Comparison of ENCODE assay signal across 21 cellular contexts in the genomic region with DNA sequence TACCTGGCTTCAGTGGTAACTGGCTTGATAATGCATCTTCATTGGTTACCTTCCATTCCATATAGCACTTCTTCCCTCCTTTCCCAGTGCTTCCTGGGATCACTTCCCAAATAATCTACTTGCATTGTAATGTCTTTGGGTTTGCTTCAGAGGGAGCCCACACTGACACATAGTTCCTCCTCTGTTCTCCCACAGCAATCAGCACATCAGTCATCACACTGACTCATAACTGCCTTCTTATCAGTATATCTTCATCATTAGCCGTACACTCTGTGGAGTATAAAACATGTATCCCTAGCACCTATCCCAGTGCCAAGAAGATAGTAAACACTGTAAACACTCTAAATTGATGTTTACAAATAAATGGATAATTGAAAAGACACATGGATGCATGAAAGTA.
"Had no signal": no experiment of that assay in that cellular context is flagged by ENCODE, and none has a peak within 500 bp of the region (broad histone marks: within the 10 kb centered on the region; RNA-seq: fewer than 3 reads in every experiment).

No MANE protein-coding gene starts in this region.

- H3K4me1 ChIP-seq: ascending aorta, breast epithelium, esophagus squamous epithelium, left ventricle myocardium inferior, right atrium auricular region, tibial nerve had no signal

- H3K4me1 Mint-ChIP-seq: activated CD4-positive, alpha-beta T cell treated with anti-CD3 and anti-CD28 coated beads, Interleukin-2, amount 10 ng/mL, durations not matched to agents 7 days and 5 days; activated naive CD4-positive, alpha-beta T cell treated with anti-CD3 and anti-CD28 coated beads, Interleukin-2, amount 10 ng/mL, durations not matched to agents 7 days and 5 days; nephron progenitor cell had no signal

- DNase-seq: activated CD4-positive, alpha-beta T cell treated with anti-CD3 and anti-CD28 coated beads, Interleukin-2, amount 10 ng/mL, durations not matched to agents 7 days and 5 days; activated CD8-positive, alpha-beta T cell treated with anti-CD3 and anti-CD28 coated beads, Interleukin-2, amount 10 ng/mL, durations not matched to agents 7 days and 5 days; activated naive CD4-positive, alpha-beta T cell treated with anti-CD3 and anti-CD28 coated beads, Interleukin-2, amount 10 ng/mL, durations not matched to agents 7 days and 5 days; activated T-cell treated with anti-CD3 and anti-CD28 coated beads, Interleukin-2, amount 50 U/mL, for 24 hours; cerebellar nuclear complex; cortex of kidney; esophagus squamous epithelium; kidney glomerular epithelial cell; left ventricle myocardium inferior; nephron progenitor cell; occipital lobe; stimulated activated CD4-positive, alpha-beta T cell treated with anti-CD3 and anti-CD28 coated beads, Interleukin-2, amount 100 ng/mL, for 24 hours; stimulated activated naive CD8-positive, alpha-beta T cell treated with anti-CD3 and anti-CD28 coated beads, Interleukin-15, Interleukin-2, amounts not matched to agents 100 U/mL and 50 U/mL, for 24 hours; substantia nigra had no signal

- H3K4me3 ChIP-seq: ascending aorta, breast epithelium, esophagus squamous epithelium, left ventricle myocardium inferior, right atrium auricular region, tibial nerve had no signal

- H3K27ac ChIP-seq: ascending aorta, breast epithelium, esophagus squamous epithelium, left ventricle myocardium inferior, right atrium auricular region, tibial nerve had no signal

- H3K27me3 ChIP-seq: ascending aorta, breast epithelium, esophagus squamous epithelium, right atrium auricular region, tibial nerve had no signal

- ATAC-seq: activated CD4-positive, CD25-positive, alpha-beta regulatory T cell treated with anti-CD3 and anti-CD28 coated beads, Interleukin-2, amount 50 U/mL, for 24 hours; activated CD8-positive, alpha-beta T cell treated with anti-CD3 and anti-CD28 coated beads, Interleukin-2, amount 10 ng/mL, durations not matched to agents 7 days and 5 days; stimulated activated naive CD8-positive, alpha-beta T cell treated with anti-CD3 and anti-CD28 coated beads, Interleukin-15, Interleukin-2, amounts not matched to agents 100 U/mL and 50 U/mL, for 24 hours had no signal

- H3K9me3 Mint-ChIP-seq: activated CD4-positive, alpha-beta T cell treated with anti-CD3 and anti-CD28 coated beads, Interleukin-2, amount 10 ng/mL, durations not matched to agents 7 days and 5 days; activated naive CD4-positive, alpha-beta T cell treated with anti-CD3 and anti-CD28 coated beads, Interleukin-2, amount 10 ng/mL, durations not matched to agents 7 days and 5 days; activated T-cell treated with anti-CD3 and anti-CD28 coated beads, Interleukin-2, amount 50 U/mL, for 24 hours; activated T-helper 2 cell treated with anti-CD3 and anti-CD28 coated beads, Interferon-gamma antibody, Interleukin-2, Interleukin-4, amounts not matched to agents 10 μg/mL and 5 μg/mL and 100 μg/mL, durations not matched to agents 14 hours and 24 hours and 36 hours; nephron progenitor cell had no signal

- H3K4me3 Mint-ChIP-seq: activated CD4-positive, alpha-beta T cell treated with anti-CD3 and anti-CD28 coated beads, Interleukin-2, amount 10 ng/mL, durations not matched to agents 7 days and 5 days; activated CD8-positive, alpha-beta T cell treated with anti-CD3 and anti-CD28 coated beads, Interleukin-2, amount 10 ng/mL, durations not matched to agents 7 days and 5 days; activated naive CD4-positive, alpha-beta T cell treated with anti-CD3 and anti-CD28 coated beads, Interleukin-2, amount 10 ng/mL, durations not matched to agents 7 days and 5 days; activated T-cell treated with anti-CD3 and anti-CD28 coated beads, Interleukin-2, amount 50 U/mL, for 24 hours; nephron progenitor cell had no signal

- H3K36me3 Mint-ChIP-seq: activated naive CD4-positive, alpha-beta T cell treated with anti-CD3 and anti-CD28 coated beads, Interleukin-2, amount 10 ng/mL, durations not matched to agents 7 days and 5 days had no signal

- H3K36me3 ChIP-seq: ascending aorta, breast epithelium, esophagus squamous epithelium, left ventricle myocardium inferior, right atrium auricular region, tibial nerve had no signal

- H3K9me3 ChIP-seq: ascending aorta, breast epithelium, esophagus squamous epithelium, right atrium auricular region, tibial nerve had no signal

- H3K27ac Mint-ChIP-seq: activated CD4-positive, alpha-beta T cell treated with anti-CD3 and anti-CD28 coated beads, Interleukin-2, amount 10 ng/mL, durations not matched to agents 7 days and 5 days; activated CD8-positive, alpha-beta T cell treated with anti-CD3 and anti-CD28 coated beads, Interleukin-2, amount 10 ng/mL, durations not matched to agents 7 days and 5 days; activated naive CD4-positive, alpha-beta T cell treated with anti-CD3 and anti-CD28 coated beads, Interleukin-2, amount 10 ng/mL, durations not matched to agents 7 days and 5 days; activated T-cell treated with anti-CD3 and anti-CD28 coated beads, Interleukin-2, amount 50 U/mL, for 24 hours; activated T-helper 2 cell treated with anti-CD3 and anti-CD28 coated beads, Interferon-gamma antibody, Interleukin-2, Interleukin-4, amounts not matched to agents 10 μg/mL and 5 μg/mL and 100 μg/mL, durations not matched to agents 14 hours and 24 hours and 36 hours; nephron progenitor cell; progenitor cell of endocrine pancreas had no signal
